In the genomic region with DNA sequence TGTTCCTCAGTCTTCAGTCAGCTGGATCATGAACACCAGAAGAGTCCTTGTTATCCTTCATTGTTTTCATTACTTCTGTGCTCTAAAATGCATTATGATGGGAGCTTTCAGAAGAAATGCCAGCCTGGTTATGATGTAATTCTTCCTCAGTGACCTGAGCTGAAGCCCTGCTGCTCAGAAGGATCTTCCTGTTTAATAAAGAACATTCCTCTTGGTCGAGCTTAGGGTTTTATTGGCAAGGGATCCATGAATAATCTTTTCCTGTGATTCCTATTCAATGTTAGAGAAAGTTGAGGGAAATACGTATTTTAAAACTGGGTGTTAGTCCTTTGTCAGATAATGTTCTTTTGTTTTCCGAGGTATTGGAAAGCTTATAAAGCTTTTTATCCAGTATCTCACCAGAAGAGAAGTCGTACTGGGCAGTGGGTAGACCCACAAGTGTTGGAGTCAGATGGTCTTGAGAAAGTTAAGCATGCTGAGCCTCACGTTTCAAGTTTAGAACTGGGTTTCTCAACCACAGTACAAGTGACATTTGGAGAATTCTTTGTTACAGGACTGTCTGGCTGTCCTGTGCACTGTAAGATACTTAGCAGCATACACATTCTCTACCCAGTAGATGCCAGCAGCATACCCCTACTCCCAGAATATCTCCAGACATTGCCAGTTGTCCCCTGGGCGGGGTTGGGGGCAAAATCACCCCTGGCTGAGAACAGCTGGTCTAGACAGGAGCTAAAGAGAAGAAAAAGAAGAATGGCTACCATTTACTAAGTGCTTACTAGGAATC, we compare ENCODE assay signal across 27 cellular contexts.
"Had no signal": no experiment of that assay in that cellular context is flagged by ENCODE, and none has a peak within 500 bp of the region (broad histone marks: within the 10 kb centered on the region; RNA-seq: fewer than 3 reads in every experiment).

No MANE protein-coding gene starts in this region.

- ATAC-seq: activated T-cell treated with anti-CD3 and anti-CD28 coated beads, Interleukin-2, amount 50 U/mL, for 72 hours; Panc1; Right ventricle myocardium inferior had no signal

- H3K9ac ChIP-seq: SK-N-SH had no signal

- H3K4me1 ChIP-seq: SJCRH30 had no signal

- H3K9me3 ChIP-seq: MG63, SJCRH30, SK-N-SH had no signal

- DNase-seq: activated CD4-positive, alpha-beta memory T cell treated with anti-CD3 and anti-CD28 coated beads, Interleukin-2, amount 10 ng/mL, durations not matched to agents 7 days and 5 days; activated CD4-positive, alpha-beta T cell treated with anti-CD3 and anti-CD28 coated beads, Interleukin-2, amount 10 ng/mL, durations not matched to agents 7 days and 5 days; activated CD4-positive, CD25-positive, alpha-beta regulatory T cell; activated CD8-positive, alpha-beta memory T cell treated with anti-CD3 and anti-CD28 coated beads, Interleukin-2, amount 50 U/mL, for 4 hours; activated gamma-delta T cell treated with Interleukin-2 at 50 U/mL for 16 hours; activated naive CD4-positive, alpha-beta T cell treated with anti-CD3 and anti-CD28 coated beads, Interleukin-2, amount 10 ng/mL, durations not matched to agents 7 days and 5 days; activated naive CD8-positive, alpha-beta T cell treated with anti-CD3 and anti-CD28 coated beads for 36 hours; activated T-cell treated with anti-CD3 and anti-CD28 coated beads, Interleukin-2, amount 50 U/mL, for 72 hours; brain microvascular endothelial cell; MG63; MV-4-11; NCI-H1092 treated with DMSO at 0.1 percent for 48 hours; NCI-H1417 treated with DMSO at 0.1 percent for 48 hours; NCI-H1694; NCI-H2029; NCI-H345; NCI-H510A; NCI-H526 treated with DMSO at 0.1 percent for 48 hours; NCI-H82; RPMI8226; SJCRH30; SK-N-SH; T-helper 1 cell had no signal

- H3K4me3 Mint-ChIP-seq: activated CD4-positive, alpha-beta memory T cell treated with anti-CD3 and anti-CD28 coated beads, Interleukin-2, amount 10 ng/mL, durations not matched to agents 7 days and 5 days; activated CD4-positive, alpha-beta T cell treated with anti-CD3 and anti-CD28 coated beads, Interleukin-2, amount 10 ng/mL, durations not matched to agents 7 days and 5 days; activated naive CD4-positive, alpha-beta T cell treated with anti-CD3 and anti-CD28 coated beads, Interleukin-2, amount 10 ng/mL, durations not matched to agents 7 days and 5 days; activated naive CD8-positive, alpha-beta T cell treated with anti-CD3 and anti-CD28 coated beads for 36 hours; activated T-cell treated with anti-CD3 and anti-CD28 coated beads, Interleukin-2, amount 50 U/mL, for 72 hours had no signal

- H3K4me3 ChIP-seq: MG63, SJCRH30 had no signal

- H3K27ac ChIP-seq: brain microvascular endothelial cell, SJCRH30, VCaP had no signal

- H3K27me3 ChIP-seq: brain microvascular endothelial cell, MG63, SJCRH30 had no signal

- H3K36me3 ChIP-seq: brain microvascular endothelial cell, MG63, SJCRH30 had no signal

- H3K4me2 ChIP-seq: SK-N-SH had no signal

- H3K27ac Mint-ChIP-seq: activated CD4-positive, alpha-beta memory T cell treated with anti-CD3 and anti-CD28 coated beads, Interleukin-2, amount 10 ng/mL, durations not matched to agents 7 days and 5 days; activated CD4-positive, alpha-beta T cell treated with anti-CD3 and anti-CD28 coated beads, Interleukin-2, amount 10 ng/mL, durations not matched to agents 7 days and 5 days; activated naive CD4-positive, alpha-beta T cell treated with anti-CD3 and anti-CD28 coated beads, Interleukin-2, amount 10 ng/mL, durations not matched to agents 7 days and 5 days; activated naive CD8-positive, alpha-beta T cell treated with anti-CD3 and anti-CD28 coated beads for 36 hours; activated T-cell treated with anti-CD3 and anti-CD28 coated beads, Interleukin-2, amount 50 U/mL, for 72 hours; activated T-helper 2 cell treated with anti-CD3 and anti-CD28 coated beads, Interferon-gamma antibody, Interleukin-2, Interleukin-4, amounts not matched to agents 10 μg/mL and 5 μg/mL and 100 μg/mL, durations not matched to agents 14 hours and 24 hours and 36 hours had no signal

- H3K27me3 Mint-ChIP-seq: activated CD4-positive, alpha-beta memory T cell treated with anti-CD3 and anti-CD28 coated beads, Interleukin-2, amount 10 ng/mL, durations not matched to agents 7 days and 5 days; activated CD4-positive, alpha-beta T cell treated with anti-CD3 and anti-CD28 coated beads, Interleukin-2, amount 10 ng/mL, durations not matched to agents 7 days and 5 days; activated naive CD4-positive, alpha-beta T cell treated with anti-CD3 and anti-CD28 coated beads, Interleukin-2, amount 10 ng/mL, durations not matched to agents 7 days and 5 days; activated naive CD8-positive, alpha-beta T cell treated with anti-CD3 and anti-CD28 coated beads for 36 hours had no signal
